1 cellular context compared by ENCODE assay signal in the genomic region with DNA sequence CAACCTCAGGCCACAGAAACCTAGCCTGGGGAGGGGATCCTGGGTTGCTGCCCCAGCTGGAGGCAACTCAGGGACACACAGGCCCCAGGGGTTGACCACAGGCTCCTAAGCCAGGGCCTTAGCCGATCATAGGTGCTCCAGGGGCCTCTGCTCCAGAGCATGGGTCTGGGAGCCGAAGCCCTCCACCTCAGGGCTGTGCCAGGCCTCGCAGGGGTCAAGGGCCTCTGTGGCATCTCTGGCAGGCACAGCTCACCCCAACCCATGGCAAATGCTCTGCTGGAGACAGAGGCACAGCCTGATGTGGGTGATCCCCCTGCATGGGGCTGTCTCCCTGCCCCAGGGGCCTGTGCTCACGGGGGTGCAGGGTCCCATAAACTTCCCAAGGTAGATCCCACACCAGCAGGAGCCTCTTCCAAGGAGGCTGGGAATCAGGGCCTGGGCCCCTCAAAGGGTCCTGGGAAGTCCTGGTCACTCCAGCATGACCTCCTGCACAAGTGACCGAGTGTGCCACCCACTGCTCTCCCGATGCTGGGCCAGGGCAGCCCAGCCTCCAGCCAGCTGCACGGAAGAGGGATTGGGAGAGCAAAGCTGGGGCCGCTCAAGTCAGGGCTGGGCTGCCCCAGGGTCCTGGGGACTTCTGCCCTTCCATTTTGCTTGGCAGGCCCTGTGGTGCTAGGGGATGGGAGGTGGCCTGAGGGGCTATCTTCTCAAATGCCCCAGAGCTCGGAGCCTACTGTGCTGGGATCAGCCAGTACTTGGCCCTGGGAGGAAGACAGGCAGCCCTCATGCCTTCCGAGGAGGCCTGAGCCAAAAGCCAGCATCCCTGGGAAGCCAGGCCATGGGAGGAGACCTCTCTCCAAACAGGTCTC.
TF ChIP-seq lines count a peak whose summit lies in the region.

No MANE protein-coding gene starts in this region.

TF ChIP-seq in K562, 482 proteins besides CTCF, POLR2A, EP300 and RAD21:
- TF ChIP-seq SETDB1 (IDR thresholded peaks at IDR 0.05; ENCODE audit: low read length) (no peak), TEAD2 (tag; IDR thresholded peaks at IDR 0.05) (no peak), COPS2 (conservative IDR thresholded peaks at IDR 0.05) (no peak), RBM22 (IDR thresholded peaks at IDR 0.05; ENCODE audit: low read depth, low read length, poor library complexity, severe bottlenecking) (no peak), KDM2B (CRISPR knock-in tag; IDR thresholded peaks at IDR 0.05) (no peak), ATF1 (CRISPR knock-in tag; IDR thresholded peaks at IDR 0.05) (no peak), ATF1 (tag; IDR thresholded peaks at IDR 0.05) (no peak), ZNF316 (IDR thresholded peaks at IDR 0.05) (no peak), GATA2 (CRISPR knock-in tag; IDR thresholded peaks at IDR 0.05) (no peak), PHTF2 (CRISPR knock-in tag; IDR thresholded peaks at IDR 0.05) (no peak)
- TF ChIP-seq, protein P1, sequence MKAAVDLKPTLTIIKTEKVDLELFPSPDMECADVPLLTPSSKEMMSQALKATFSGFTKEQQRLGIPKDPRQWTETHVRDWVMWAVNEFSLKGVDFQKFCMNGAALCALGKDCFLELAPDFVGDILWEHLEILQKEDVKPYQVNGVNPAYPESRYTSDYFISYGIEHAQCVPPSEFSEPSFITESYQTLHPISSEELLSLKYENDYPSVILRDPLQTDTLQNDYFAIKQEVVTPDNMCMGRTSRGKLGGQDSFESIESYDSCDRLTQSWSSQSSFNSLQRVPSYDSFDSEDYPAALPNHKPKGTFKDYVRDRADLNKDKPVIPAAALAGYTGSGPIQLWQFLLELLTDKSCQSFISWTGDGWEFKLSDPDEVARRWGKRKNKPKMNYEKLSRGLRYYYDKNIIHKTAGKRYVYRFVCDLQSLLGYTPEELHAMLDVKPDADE (conservative IDR thresholded peaks at IDR 0.05; ENCODE audit: control insufficient read depth, low read depth, low read length) = no peak
- TF ChIP-seq, protein P2, sequence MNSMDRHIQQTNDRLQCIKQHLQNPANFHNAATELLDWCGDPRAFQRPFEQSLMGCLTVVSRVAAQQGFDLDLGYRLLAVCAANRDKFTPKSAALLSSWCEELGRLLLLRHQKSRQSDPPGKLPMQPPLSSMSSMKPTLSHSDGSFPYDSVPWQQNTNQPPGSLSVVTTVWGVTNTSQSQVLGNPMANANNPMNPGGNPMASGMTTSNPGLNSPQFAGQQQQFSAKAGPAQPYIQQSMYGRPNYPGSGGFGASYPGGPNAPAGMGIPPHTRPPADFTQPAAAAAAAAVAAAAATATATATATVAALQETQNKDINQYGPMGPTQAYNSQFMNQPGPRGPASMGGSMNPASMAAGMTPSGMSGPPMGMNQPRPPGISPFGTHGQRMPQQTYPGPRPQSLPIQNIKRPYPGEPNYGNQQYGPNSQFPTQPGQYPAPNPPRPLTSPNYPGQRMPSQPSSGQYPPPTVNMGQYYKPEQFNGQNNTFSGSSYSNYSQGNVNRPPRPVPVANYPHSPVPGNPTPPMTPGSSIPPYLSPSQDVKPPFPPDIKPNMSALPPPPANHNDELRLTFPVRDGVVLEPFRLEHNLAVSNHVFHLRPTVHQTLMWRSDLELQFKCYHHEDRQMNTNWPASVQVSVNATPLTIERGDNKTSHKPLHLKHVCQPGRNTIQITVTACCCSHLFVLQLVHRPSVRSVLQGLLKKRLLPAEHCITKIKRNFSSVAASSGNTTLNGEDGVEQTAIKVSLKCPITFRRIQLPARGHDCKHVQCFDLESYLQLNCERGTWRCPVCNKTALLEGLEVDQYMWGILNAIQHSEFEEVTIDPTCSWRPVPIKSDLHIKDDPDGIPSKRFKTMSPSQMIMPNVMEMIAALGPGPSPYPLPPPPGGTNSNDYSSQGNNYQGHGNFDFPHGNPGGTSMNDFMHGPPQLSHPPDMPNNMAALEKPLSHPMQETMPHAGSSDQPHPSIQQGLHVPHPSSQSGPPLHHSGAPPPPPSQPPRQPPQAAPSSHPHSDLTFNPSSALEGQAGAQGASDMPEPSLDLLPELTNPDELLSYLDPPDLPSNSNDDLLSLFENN (IDR thresholded peaks at IDR 0.05; ENCODE audit: low read depth in 2 of 2, low read length in 2 of 2) = no peak
- TF ChIP-seq, protein P3, sequence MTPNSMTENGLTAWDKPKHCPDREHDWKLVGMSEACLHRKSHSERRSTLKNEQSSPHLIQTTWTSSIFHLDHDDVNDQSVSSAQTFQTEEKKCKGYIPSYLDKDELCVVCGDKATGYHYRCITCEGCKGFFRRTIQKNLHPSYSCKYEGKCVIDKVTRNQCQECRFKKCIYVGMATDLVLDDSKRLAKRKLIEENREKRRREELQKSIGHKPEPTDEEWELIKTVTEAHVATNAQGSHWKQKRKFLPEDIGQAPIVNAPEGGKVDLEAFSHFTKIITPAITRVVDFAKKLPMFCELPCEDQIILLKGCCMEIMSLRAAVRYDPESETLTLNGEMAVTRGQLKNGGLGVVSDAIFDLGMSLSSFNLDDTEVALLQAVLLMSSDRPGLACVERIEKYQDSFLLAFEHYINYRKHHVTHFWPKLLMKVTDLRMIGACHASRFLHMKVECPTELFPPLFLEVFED (CRISPR knock-in tag; conservative IDR thresholded peaks at IDR 0.05) = no peak
